ENCODE assay signal across 33 cellular contexts in genomic region chr10:21212912-21213311, GRCh38.
"Had no signal": no experiment of that assay in that cellular context is flagged by ENCODE, and none has a peak within 500 bp of the region (broad histone marks: within the 10 kb centered on the region; RNA-seq: fewer than 3 reads in every experiment).

No MANE protein-coding gene starts in this region.

- H3K4me1 ChIP-seq: ascending aorta, SJSA1 had no signal

- H3K4me1 Mint-ChIP-seq: activated B cell treated with CpG ODN at 0.5 μM for 24 hours; activated CD8-positive, alpha-beta memory T cell treated with anti-CD3 and anti-CD28 coated beads, Interleukin-2, amount 10 ng/mL, durations not matched to agents 7 days and 5 days; activated naive CD8-positive, alpha-beta T cell treated with anti-CD3 and anti-CD28 coated beads for 36 hours; activated T-helper 17 cell treated with anti-CD3 and anti-CD28 coated beads, Interleukin-2, amount 50 U/mL, for 72 hours; central memory CD8-positive, alpha-beta T cell had no signal

- H3K9me3 ChIP-seq: ascending aorta had no signal

- H3K27me3 ChIP-seq: ascending aorta, cardiac muscle cell, SJSA1 had no signal

- H3K27ac ChIP-seq: ascending aorta, cardiac muscle cell, SJSA1, VCaP had no signal

- DNase-seq: activated B cell treated with CpG ODN at 0.5 μM for 24 hours; activated CD4-positive, alpha-beta memory T cell treated with anti-CD3 and anti-CD28 coated beads for 36 hours; activated CD4-positive, alpha-beta T cell treated with anti-CD3 and anti-CD28 coated beads for 4 hours; activated CD4-positive, alpha-beta T cell treated with anti-CD3 and anti-CD28 coated beads, Interleukin-2, amount 50 U/mL, for 1 hour; activated CD4-positive, CD25-positive, alpha-beta regulatory T cell treated with anti-CD3 and anti-CD28 coated beads, Interleukin-2, amount 50 U/mL, for 72 hours; activated CD8-positive, alpha-beta memory T cell treated with anti-CD3 and anti-CD28 coated beads, Interleukin-2, amount 10 ng/mL, durations not matched to agents 7 days and 5 days; activated effector memory CD4-positive, alpha-beta T cell treated with anti-CD3 and anti-CD28 coated beads, Interleukin-2, amount 50 U/mL, for 16 hours; activated naive CD4-positive, alpha-beta T cell; activated naive CD4-positive, alpha-beta T cell treated with anti-CD3 and anti-CD28 coated beads, Interleukin-2, amount 50 U/mL, for 16 hours; activated naive CD8-positive, alpha-beta T cell treated with anti-CD3 and anti-CD28 coated beads for 36 hours; activated T-cell treated with anti-CD3 and anti-CD28 coated beads, Interleukin-2, amount 50 U/mL, for 1 hour; activated T-cell treated with anti-CD3 and anti-CD28 coated beads, Interleukin-2, amount 50 U/mL, for 72 hours; amygdala; Karpas-422; NCI-H1105; NCI-H1417 treated with DMSO at 0.1 percent for 48 hours; NCI-H187 treated with DMSO at 0.1 percent for 48 hours; NCI-H2081; NCI-H2171 treated with DMSO at 0.1 percent for 48 hours; NCI-H2227 treated with DMSO at 0.1 percent for 48 hours; NCI-H524 treated with DMSO at 0.1 percent for 48 hours; SHP77 treated with DMSO at 0.1 percent for 48 hours; SW 1271; T-helper 1 cell; T-helper 2 cell; T-helper 9 cell had no signal

- H3K9me3 Mint-ChIP-seq: activated B cell treated with CpG ODN at 0.5 μM for 24 hours; activated CD4-positive, alpha-beta memory T cell treated with anti-CD3 and anti-CD28 coated beads for 36 hours had no signal

- H3K36me3 Mint-ChIP-seq: activated CD4-positive, alpha-beta memory T cell treated with anti-CD3 and anti-CD28 coated beads for 36 hours; activated CD8-positive, alpha-beta memory T cell treated with anti-CD3 and anti-CD28 coated beads, Interleukin-2, amount 10 ng/mL, durations not matched to agents 7 days and 5 days; activated naive CD8-positive, alpha-beta T cell treated with anti-CD3 and anti-CD28 coated beads for 36 hours had no signal

- H3K27ac Mint-ChIP-seq: activated B cell treated with CpG ODN at 0.5 μM for 24 hours; activated CD4-positive, alpha-beta memory T cell treated with anti-CD3 and anti-CD28 coated beads for 36 hours; activated CD8-positive, alpha-beta memory T cell treated with anti-CD3 and anti-CD28 coated beads, Interleukin-2, amount 10 ng/mL, durations not matched to agents 7 days and 5 days; activated naive CD8-positive, alpha-beta T cell treated with anti-CD3 and anti-CD28 coated beads for 36 hours; activated T-cell treated with anti-CD3 and anti-CD28 coated beads, Interleukin-2, amount 50 U/mL, for 72 hours; activated T-helper 17 cell treated with anti-CD3 and anti-CD28 coated beads, Interleukin-2, amount 50 U/mL, for 72 hours had no signal

- ATAC-seq: activated CD8-positive, alpha-beta memory T cell treated with anti-CD3 and anti-CD28 coated beads, Interleukin-2, amount 10 ng/mL, durations not matched to agents 7 days and 5 days; activated T-cell treated with anti-CD3 and anti-CD28 coated beads, Interleukin-2, amount 50 U/mL, for 72 hours; activated T-helper 17 cell treated with anti-CD3 and anti-CD28 coated beads, Interleukin-2, amount 50 U/mL, for 72 hours; Panc1 had no signal

- H3K27me3 Mint-ChIP-seq: activated CD4-positive, alpha-beta memory T cell treated with anti-CD3 and anti-CD28 coated beads for 36 hours; activated CD8-positive, alpha-beta memory T cell treated with anti-CD3 and anti-CD28 coated beads, Interleukin-2, amount 10 ng/mL, durations not matched to agents 7 days and 5 days had no signal

- H3K36me3 ChIP-seq: ascending aorta, cardiac muscle cell, SJSA1 had no signal

- H3K4me3 Mint-ChIP-seq: activated B cell treated with CpG ODN at 0.5 μM for 24 hours; activated CD4-positive, alpha-beta memory T cell treated with anti-CD3 and anti-CD28 coated beads for 36 hours; activated CD8-positive, alpha-beta memory T cell treated with anti-CD3 and anti-CD28 coated beads, Interleukin-2, amount 10 ng/mL, durations not matched to agents 7 days and 5 days; activated naive CD8-positive, alpha-beta T cell treated with anti-CD3 and anti-CD28 coated beads for 36 hours; activated T-cell treated with anti-CD3 and anti-CD28 coated beads, Interleukin-2, amount 50 U/mL, for 72 hours; activated T-helper 17 cell treated with anti-CD3 and anti-CD28 coated beads, Interleukin-2, amount 50 U/mL, for 72 hours; central memory CD8-positive, alpha-beta T cell had no signal

- H3K4me3 ChIP-seq: ascending aorta, cardiac muscle cell, SJSA1 had no signal
